In the genomic region with DNA sequence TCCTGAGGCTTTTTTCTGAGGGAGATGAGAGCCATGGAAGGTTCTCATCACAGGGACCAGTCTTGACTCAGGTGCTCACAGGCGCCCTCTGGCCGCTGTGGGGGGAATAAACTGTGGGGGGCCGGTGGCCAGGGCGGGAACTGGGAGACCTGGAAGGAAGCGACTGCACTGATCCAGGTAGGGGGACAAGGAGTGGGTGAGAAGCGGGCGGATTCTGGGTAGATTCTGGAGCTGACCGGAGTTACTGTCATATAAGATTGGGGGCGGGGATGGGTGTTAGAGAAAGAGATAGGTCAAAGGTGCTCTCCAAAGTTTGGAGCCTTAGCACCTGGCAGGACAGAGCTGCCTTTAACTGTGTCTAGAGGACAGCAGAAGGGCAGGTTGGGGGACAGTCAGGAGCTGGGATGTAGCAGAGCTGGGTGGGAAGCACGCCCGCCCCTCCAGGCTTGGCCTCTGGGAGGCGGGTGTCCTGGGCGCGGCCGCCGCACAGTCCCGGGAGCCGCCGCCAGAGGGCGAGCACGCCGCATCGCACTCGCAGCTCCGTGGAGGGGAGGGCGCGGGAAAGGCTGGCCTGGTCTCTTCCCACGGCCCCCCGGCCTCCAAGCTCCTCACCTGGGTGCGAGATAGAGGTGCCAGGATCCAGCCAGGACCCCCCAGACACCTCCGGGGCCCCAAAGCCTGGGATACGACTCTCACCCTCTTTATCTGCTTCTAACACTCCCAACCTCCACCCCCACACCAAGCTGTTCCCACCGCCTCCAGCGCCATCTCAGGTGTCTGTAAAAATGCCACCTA, we compare ENCODE assay signal across 8 cellular contexts. TPM values are rescaled to one million over a fixed set of nuclear protein-coding genes. Genes with fewer than 3 reads are reported as not detected.
DNase-seq lines count a peak whose midpoint lies in the region; ATAC-seq and TF ChIP-seq lines count a peak whose summit lies in the region.

No MANE protein-coding gene starts in this region.

- no peak for TF ChIP-seq POLR2A in ovary (IDR thresholded peaks at IDR 0.05)

- TF ChIP-seq CTCF in BJ (IDR thresholded peaks at IDR 0.05; ENCODE audit: insufficient read depth, low read depth, low read length), result peak; percentile 84
- TF ChIP-seq CTCF in SK-N-SH (IDR thresholded peaks at IDR 0.05), result peak; percentile 78
- TF ChIP-seq CTCF in ovary (IDR thresholded peaks at IDR 0.05), result peak; percentile 60 to 98 (median 92)

- peak; percentile 79 for TF ChIP-seq RAD21 in SK-N-SH (IDR thresholded peaks at IDR 0.05; ENCODE audit: low read length)

- ATAC-seq in GM19395 (IDR thresholded peaks at IDR 0.05; ENCODE audit: unreplicated experiment), result peak; percentile 63

- peak overlapping the region; percentile 83 for H3K4me2 ChIP-seq in SK-N-SH

- H3K9me3 ChIP-seq in MG63 (no peaks in the 10 kb centered on the region), SK-N-SH (no peaks in the 10 kb centered on the region), ovary (no peaks in the 10 kb centered on the region), thymus (ENCODE audit: control insufficient read depth) (no peaks in the 10 kb centered on the region)

- H3K4me3 ChIP-seq in BJ (ENCODE audit: low read depth, low read length), result peak overlapping the region; percentile 38
- H3K4me3 ChIP-seq in MG63, result peak overlapping the region; percentile 44
- peak overlapping the region; percentile 48 to 63 for H3K4me3 ChIP-seq in SK-N-SH (ENCODE audit: low read depth in 2 of 2, low read length in 1 of 2)
- peak overlapping the region; percentile 32 for H3K4me3 ChIP-seq in ovary
- H3K4me3 ChIP-seq in thymus (ENCODE audit: low read length), result peak overlapping the region; percentile 47

- H3K36me3 ChIP-seq in BJ (ENCODE audit: control insufficient read depth, insufficient read depth, low read length) (no peaks in the 10 kb centered on the region), MG63 (no peaks in the 10 kb centered on the region), SK-N-SH (replicated peaks in 1 of 2; ENCODE audit: control insufficient read depth in 1 of 2, insufficient read depth in 2 of 2, low read length in 1 of 2) (no peaks in the 10 kb centered on the region), ovary (no peaks in the 10 kb centered on the region), thymus (ENCODE audit: control insufficient read depth, insufficient read depth) (no peaks in the 10 kb centered on the region)

- TF ChIP-seq EP300 in SK-N-SH (IDR thresholded peaks at IDR 0.05; ENCODE audit: borderline replicate concordance in 1 of 2, low read depth in 1 of 2, low read length in 1 of 2) (no peak), ovary (IDR thresholded peaks at IDR 0.05) (no peak)

- no peak for DNase-seq in BJ (ENCODE audit: low read depth)
- peak; percentile 89 for DNase-seq in MG63
- peak; percentile 89 for DNase-seq in SK-N-SH
- DNase-seq in activated naive CD4-positive, alpha-beta T cell treated with anti-CD3 and anti-CD28 coated beads, Interleukin-2, amount 50 U/mL, for 16 hours, result peak; percentile 85
- peak; percentile 57 to 92 (median 83) for DNase-seq in head of caudate nucleus
- DNase-seq in ovary, result peak; percentile 63 to 86 (median 78)

- peak overlapping the region; percentile 68; the same call in 1 of the 2 replicates for H3K9ac ChIP-seq in SK-N-SH

- POLR2A ChIA-PET in BJ (lab: Charles Lee), result no interaction called here
- POLR2A ChIA-PET in SK-N-SH (lab: Yijun Ruan, JAX), result interaction anchor here (0.8 to 2.0 kb wide), 15 partner anchors 9 to 190 kb away, joined by 3 to 17 read pairs (median 4); partner anchors contain the start of genes CALR, GADD45GIP1 and RAD23A

- H3F3A ChIP-seq in SK-N-SH (replicated peaks; ENCODE audit: insufficient read depth), result peaks cover 13% of the 10 kb centered on the region

- no peaks in the 10 kb centered on the region for H3K9me2 ChIP-seq in SK-N-SH

- no peaks in the 10 kb centered on the region for H3K79me2 ChIP-seq in SK-N-SH (ENCODE audit: insufficient read depth)

- 6% methylated on average over 14 of the region's 34 CpGs for WGBS in SK-N-SH (ENCODE audit: low lambda C conversion rate)
- 1% methylated on average over 32 to 34 of the region's 34 CpGs for WGBS in ovary, 3 donors
- WGBS in thymus, result 1% methylated on average over 34 of the region's 34 CpGs

- intact Hi-C loops in head of caudate nucleus (cut with DNase I) (no loop called here), ovary (cut with DNase I) (no loop called here)

- H3K27me3 ChIP-seq in BJ (ENCODE audit: control insufficient read depth, insufficient read depth, low read length) (no peaks in the 10 kb centered on the region), MG63 (no peaks in the 10 kb centered on the region; the same call in 1 of the 2 replicates), SK-N-SH (ENCODE audit: insufficient read depth) (no peaks in the 10 kb centered on the region), ovary (no peaks in the 10 kb centered on the region), thymus (ENCODE audit: control insufficient read depth, insufficient read depth) (no peaks in the 10 kb centered on the region)

- CTCF ChIA-PET in BJ (lab: Yijun Ruan, JAX) (interaction anchor here (0.6 to 6.0 kb wide), 80 partner anchors 11 to 771 kb away, joined by 3 to 113 read pairs (median 4); partner anchors contain the start of genes CALR, DNASE2, FARSA and GADD45GIP1), SK-N-SH (lab: Yijun Ruan, JAX) (interaction anchor here (0.7 to 24.6 kb wide), 86 partner anchors 11 to 871 kb away, joined by 3 to 603 read pairs (median 6); partner anchors contain the start of genes CALR, DNASE2, FARSA and GADD45GIP1)

- H2AFZ ChIP-seq in SK-N-SH (ENCODE audit: low read depth), result peak overlapping the region; percentile 96

- H3K27ac ChIP-seq in SK-N-SH (ENCODE audit: low read depth in 2 of 2, low read length in 1 of 2) (peak overlapping the region; percentile 59 to 75), ovary (no peak overlapping the region), thymus (ENCODE audit: low read depth) (peak overlapping the region; percentile 42)

- H3K4me1 ChIP-seq in SK-N-SH (ENCODE audit: control insufficient read depth in 1 of 2, insufficient read depth in 2 of 2, low read depth in 1 of 2, low read length in 1 of 2) (peaks cover 6 to 14% of the 10 kb centered on the region in 2 experiments; a peak in 3 of 4 replicates), ovary (ENCODE audit: insufficient read depth) (no peaks in the 10 kb centered on the region), thymus (ENCODE audit: control insufficient read depth, insufficient read depth, low read length) (no peaks in the 10 kb centered on the region)

- H4K20me1 ChIP-seq in SK-N-SH (ENCODE audit: insufficient read depth), result no peaks in the 10 kb centered on the region

TF ChIP-seq in SK-N-SH, 30 proteins besides CTCF, POLR2A, EP300 and RAD21 (continues in another document):
- TF ChIP-seq YY1 (IDR thresholded peaks at IDR 0.05; ENCODE audit: low read depth) (0 out of 2 replicates have a peak, but pooled peaks have one; percentile 10), MAX (IDR thresholded peaks at IDR 0.05; ENCODE audit: low read depth) (0 out of 2 replicates have a peak, but pooled peaks have one; percentile 28)

RNA-seq across cellular contexts. Expression of gene DAND5, which starts 4.2 kb away (rescaled TPM):
- polyA plus RNA-seq in BJ (2011; rRNA removed) (not detected in 2 replicates), SK-N-SH (2012; rRNA removed) (1.0 and 1.6 TPM in 2 replicates), ovary (not detected), thymus (0.09 TPM)
- polyA minus RNA-seq in BJ (2011; rRNA and poly(A)+ RNA removed), result 0.15 TPM in 1 of 2 replicates, not detected in the other
- total RNA-seq in MG63 (2014; rRNA removed; shearing (Covaris generic); ENCODE audit: low replicate concordance), result 0.33 and 1.2 TPM in 2 replicates
- polyA plus RNA-seq in SK-N-SH (2012; cell fraction: cytosol; rRNA removed), result 0.95 and 1.0 TPM in 2 replicates
- 1.4 and 3.0 TPM in 2 replicates for polyA plus RNA-seq in SK-N-SH (2012; cell fraction: nucleus; rRNA removed)
- under 1 TPM in 2 of 7 donors, not detected in 5; 0.11 to 0.15 TPM for total RNA-seq in ovary

RNA-seq across cellular contexts. Expression of gene GADD45GIP1, which starts 8.2 kb away (rescaled TPM):
- polyA plus RNA-seq in BJ (2011; rRNA removed), result 45.0 and 45.5 TPM in 2 replicates
- 4.6 and 6.2 TPM in 2 replicates for polyA minus RNA-seq in BJ (2011; rRNA and poly(A)+ RNA removed)
- total RNA-seq in MG63 (2014; rRNA removed; shearing (Covaris generic); ENCODE audit: low replicate concordance), result 225 and 240 TPM in 2 replicates
- polyA plus RNA-seq in SK-N-SH (2012; rRNA removed), result 65.7 and 91.8 TPM in 2 replicates
- 55.7 and 67.8 TPM in 2 replicates for polyA plus RNA-seq in SK-N-SH (2012; cell fraction: cytosol; rRNA removed)
- polyA plus RNA-seq in SK-N-SH (2012; cell fraction: nucleus; rRNA removed), result 31.0 and 46.6 TPM in 2 replicates
- total RNA-seq in ovary, result 10 to 100 TPM; 15.7 to 57.7 (median 19.1) TPM
- polyA plus RNA-seq in ovary, result 10 to 100 TPM in 1 of 2 donors, 1 to 10 TPM in 1; 1.8 to 25.6 TPM
- polyA plus RNA-seq in thymus, result 27.2 TPM

RNA-seq across cellular contexts. Expression of gene RAD23A, which starts 19.6 kb away (rescaled TPM):
- polyA plus RNA-seq in BJ (2011; rRNA removed) (49.2 and 75.1 TPM in 2 replicates), SK-N-SH (2012; rRNA removed) (60.4 and 116 TPM in 2 replicates), ovary (10 to 100 TPM; 75.8 to 77.2 TPM), thymus (128 TPM)
- polyA minus RNA-seq in BJ (2011; rRNA and poly(A)+ RNA removed), result 55.8 and 63.1 TPM in 2 replicates
- total RNA-seq in MG63 (2014; rRNA removed; shearing (Covaris generic); ENCODE audit: low replicate concordance), result 211 and 354 TPM in 2 replicates
- polyA plus RNA-seq in SK-N-SH (2012; cell fraction: cytosol; rRNA removed), result 49.7 and 70.4 TPM in 2 replicates
- polyA plus RNA-seq in SK-N-SH (2012; cell fraction: nucleus; rRNA removed), result 173 and 199 TPM in 2 replicates
- total RNA-seq in ovary, result 10 to 100 TPM; 61.2 to 94.0 (median 93.7) TPM

RNA-seq across cellular contexts. Expression of gene CALR, which starts 26.8 kb away (rescaled TPM):
- polyA plus RNA-seq in BJ (2011; rRNA removed) (1,647 and 1,829 TPM in 2 replicates), SK-N-SH (2012; rRNA removed) (1,316 and 1,334 TPM in 2 replicates), ovary (1,000 to 10,000 TPM in 1 of 2 donors, 100 to 1,000 TPM in 1; 279 to 1,094 TPM), thymus (189 TPM)
- 1,087 and 1,794 TPM in 2 replicates for polyA minus RNA-seq in BJ (2011; rRNA and poly(A)+ RNA removed)
- 1,902 and 1,921 TPM in 2 replicates for total RNA-seq in MG63 (2014; rRNA removed; shearing (Covaris generic); ENCODE audit: low replicate concordance)
- 1,211 and 1,253 TPM in 2 replicates for polyA plus RNA-seq in SK-N-SH (2012; cell fraction: cytosol; rRNA removed)
- 904 and 910 TPM in 2 replicates for polyA plus RNA-seq in SK-N-SH (2012; cell fraction: nucleus; rRNA removed)
- total RNA-seq in ovary, result 100 to 1,000 TPM; 211 to 803 (median 450) TPM

RNA-seq across cellular contexts. Expression of gene NFIX, which starts 30.1 kb away (rescaled TPM):
- polyA plus RNA-seq in BJ (2011; rRNA removed), result 12.8 and 29.4 TPM in 2 replicates
- 20.1 and 44.5 TPM in 2 replicates for polyA minus RNA-seq in BJ (2011; rRNA and poly(A)+ RNA removed)
- 53.9 and 78.0 TPM in 2 replicates for total RNA-seq in MG63 (2014; rRNA removed; shearing (Covaris generic); ENCODE audit: low replicate concordance)
- 5.1 and 14.8 TPM in 2 replicates for polyA plus RNA-seq in SK-N-SH (2012; rRNA removed)
- polyA plus RNA-seq in SK-N-SH (2012; cell fraction: cytosol; rRNA removed), result 9.1 and 13.3 TPM in 2 replicates
- polyA plus RNA-seq in SK-N-SH (2012; cell fraction: nucleus; rRNA removed), result 14.0 and 14.9 TPM in 2 replicates
- 100 to 1,000 TPM in 5 of 7 donors, 10 to 100 TPM in 2; 30.3 to 256 (median 223) TPM for total RNA-seq in ovary
- 10 to 100 TPM; 76.9 to 82.2 TPM for polyA plus RNA-seq in ovary
- polyA plus RNA-seq in thymus, result 10.5 TPM

Comparison
In these comparisons a context has a peak if more than half of its experiments do, and no peak if none do; other contexts are left out.
1. H3K27ac ChIP-seq: peak in SK-N-SH (2 of 2) and thymus (single experiment); none in ovary (0 of 2).
2. Peak in every context shown above with its lines, with median percentiles within 50 percentile points of each other: H3K4me3 ChIP-seq and CTCF ChIP-seq.